In genomic region chr16:67430504-67431076, GRCh38 we compare ENCODE assay signal across 1 cellular context.
TF ChIP-seq lines count a peak whose summit lies in the region.

No MANE protein-coding gene starts in this region.

TF ChIP-seq in HepG2, 621 proteins besides CTCF, POLR2A, EP300 and RAD21 (continued from another document and continues in another):
- TF ChIP-seq, protein P1, sequence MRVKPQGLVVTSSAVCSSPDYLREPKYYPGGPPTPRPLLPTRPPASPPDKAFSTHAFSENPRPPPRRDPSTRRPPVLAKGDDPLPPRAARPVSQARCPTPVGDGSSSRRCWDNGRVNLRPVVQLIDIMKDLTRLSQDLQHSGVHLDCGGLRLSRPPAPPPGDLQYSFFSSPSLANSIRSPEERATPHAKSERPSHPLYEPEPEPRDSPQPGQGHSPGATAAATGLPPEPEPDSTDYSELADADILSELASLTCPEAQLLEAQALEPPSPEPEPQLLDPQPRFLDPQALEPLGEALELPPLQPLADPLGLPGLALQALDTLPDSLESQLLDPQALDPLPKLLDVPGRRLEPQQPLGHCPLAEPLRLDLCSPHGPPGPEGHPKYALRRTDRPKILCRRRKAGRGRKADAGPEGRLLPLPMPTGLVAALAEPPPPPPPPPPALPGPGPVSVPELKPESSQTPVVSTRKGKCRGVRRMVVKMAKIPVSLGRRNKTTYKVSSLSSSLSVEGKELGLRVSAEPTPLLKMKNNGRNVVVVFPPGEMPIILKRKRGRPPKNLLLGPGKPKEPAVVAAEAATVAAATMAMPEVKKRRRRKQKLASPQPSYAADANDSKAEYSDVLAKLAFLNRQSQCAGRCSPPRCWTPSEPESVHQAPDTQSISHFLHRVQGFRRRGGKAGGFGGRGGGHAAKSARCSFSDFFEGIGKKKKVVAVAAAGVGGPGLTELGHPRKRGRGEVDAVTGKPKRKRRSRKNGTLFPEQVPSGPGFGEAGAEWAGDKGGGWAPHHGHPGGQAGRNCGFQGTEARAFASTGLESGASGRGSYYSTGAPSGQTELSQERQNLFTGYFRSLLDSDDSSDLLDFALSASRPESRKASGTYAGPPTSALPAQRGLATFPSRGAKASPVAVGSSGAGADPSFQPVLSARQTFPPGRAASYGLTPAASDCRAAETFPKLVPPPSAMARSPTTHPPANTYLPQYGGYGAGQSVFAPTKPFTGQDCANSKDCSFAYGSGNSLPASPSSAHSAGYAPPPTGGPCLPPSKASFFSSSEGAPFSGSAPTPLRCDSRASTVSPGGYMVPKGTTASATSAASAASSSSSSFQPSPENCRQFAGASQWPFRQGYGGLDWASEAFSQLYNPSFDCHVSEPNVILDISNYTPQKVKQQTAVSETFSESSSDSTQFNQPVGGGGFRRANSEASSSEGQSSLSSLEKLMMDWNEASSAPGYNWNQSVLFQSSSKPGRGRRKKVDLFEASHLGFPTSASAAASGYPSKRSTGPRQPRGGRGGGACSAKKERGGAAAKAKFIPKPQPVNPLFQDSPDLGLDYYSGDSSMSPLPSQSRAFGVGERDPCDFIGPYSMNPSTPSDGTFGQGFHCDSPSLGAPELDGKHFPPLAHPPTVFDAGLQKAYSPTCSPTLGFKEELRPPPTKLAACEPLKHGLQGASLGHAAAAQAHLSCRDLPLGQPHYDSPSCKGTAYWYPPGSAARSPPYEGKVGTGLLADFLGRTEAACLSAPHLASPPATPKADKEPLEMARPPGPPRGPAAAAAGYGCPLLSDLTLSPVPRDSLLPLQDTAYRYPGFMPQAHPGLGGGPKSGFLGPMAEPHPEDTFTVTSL (CRISPR knock-in tag; IDR thresholded peaks at IDR 0.05; ENCODE audit: borderline replicate concordance) = peak; percentile 64; the same call in 1 of the 2 replicates
- TF ChIP-seq ZNF768 (CRISPR knock-in tag; IDR thresholded peaks at IDR 0.05) = peak; percentile 71
- TF ChIP-seq ZNF503 (CRISPR knock-in tag; IDR thresholded peaks at IDR 0.05) = no peak
- TF ChIP-seq GATAD2A (CRISPR knock-in tag; IDR thresholded peaks at IDR 0.05) = no peak
- TF ChIP-seq GLMP (CRISPR knock-in tag; IDR thresholded peaks at IDR 0.05; ENCODE audit: borderline replicate concordance) = no peak
- 0 out of 2 replicates have a peak, but pooled peaks have one; percentile 70 for TF ChIP-seq GLI4 (CRISPR knock-in tag; IDR thresholded peaks at IDR 0.05; ENCODE audit: borderline replicate concordance)
- TF ChIP-seq SRF (IDR thresholded peaks at IDR 0.05; ENCODE audit: low read depth, low read length) = no peak
- no peak for TF ChIP-seq SRSF4 (IDR thresholded peaks at IDR 0.05; ENCODE audit: low read depth, low read length, poor library complexity, severe bottlenecking)
- no peak for TF ChIP-seq JDP2 (CRISPR knock-in tag; IDR thresholded peaks at IDR 0.05; ENCODE audit: borderline replicate concordance)
- peak; percentile 94; the same call in 1 of the 2 replicates for TF ChIP-seq ZFP82 (CRISPR knock-in tag; IDR thresholded peaks at IDR 0.05; ENCODE audit: borderline replicate concordance)
- no peak for TF ChIP-seq ZNF672 (CRISPR knock-in tag; IDR thresholded peaks at IDR 0.05)
- peak; percentile 82; the same call in 1 of the 2 replicates for TF ChIP-seq ETV6 (CRISPR knock-in tag; conservative IDR thresholded peaks at IDR 0.05)
- no peak for TF ChIP-seq FOXJ3 (CRISPR knock-in tag; IDR thresholded peaks at IDR 0.05; ENCODE audit: borderline replicate concordance)
- TF ChIP-seq THAP11 (CRISPR knock-in tag; IDR thresholded peaks at IDR 0.05) = 0 out of 2 replicates have a peak, but pooled peaks have one; percentile 39
- TF ChIP-seq ZNF644 (CRISPR knock-in tag; IDR thresholded peaks at IDR 0.05; ENCODE audit: low read depth) = no peak
- no peak for TF ChIP-seq ZNF10 (CRISPR knock-in tag; IDR thresholded peaks at IDR 0.05; ENCODE audit: borderline replicate concordance, low read depth)
- peak; percentile 95; the same call in 1 of the 2 replicates for TF ChIP-seq CCDC6 (CRISPR knock-in tag; IDR thresholded peaks at IDR 0.05)
- TF ChIP-seq CBX1 (IDR thresholded peaks at IDR 0.05; ENCODE audit: low read depth) = no peak
- TF ChIP-seq ASH2L (IDR thresholded peaks at IDR 0.05; ENCODE audit: insufficient read length, low read depth, low read length) = no peak
- TF ChIP-seq TOPORS (CRISPR knock-in tag; IDR thresholded peaks at IDR 0.05) = peak; percentile 68; the same call in 1 of the 2 replicates
- TF ChIP-seq NR1H2 (CRISPR knock-in tag; IDR thresholded peaks at IDR 0.05; ENCODE audit: borderline replicate concordance, low read depth) = peak; percentile 68; the same call in 1 of the 2 replicates
- TF ChIP-seq ZBTB7A (CRISPR knock-in tag; IDR thresholded peaks at IDR 0.05) = peak; percentile 82
- TF ChIP-seq SMYD3 (CRISPR knock-in tag; IDR thresholded peaks at IDR 0.05) = no peak
- TF ChIP-seq MYNN (CRISPR knock-in tag; IDR thresholded peaks at IDR 0.05; ENCODE audit: low read depth) = no peak; the same call in 1 of the 2 replicates
- TF ChIP-seq, protein P2, sequence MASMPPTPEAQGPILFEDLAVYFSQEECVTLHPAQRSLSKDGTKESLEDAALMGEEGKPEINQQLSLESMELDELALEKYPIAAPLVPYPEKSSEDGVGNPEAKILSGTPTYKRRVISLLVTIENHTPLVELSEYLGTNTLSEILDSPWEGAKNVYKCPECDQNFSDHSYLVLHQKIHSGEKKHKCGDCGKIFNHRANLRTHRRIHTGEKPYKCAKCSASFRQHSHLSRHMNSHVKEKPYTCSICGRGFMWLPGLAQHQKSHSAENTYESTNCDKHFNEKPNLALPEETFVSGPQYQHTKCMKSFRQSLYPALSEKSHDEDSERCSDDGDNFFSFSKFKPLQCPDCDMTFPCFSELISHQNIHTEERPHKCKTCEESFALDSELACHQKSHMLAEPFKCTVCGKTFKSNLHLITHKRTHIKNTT (CRISPR knock-in tag; IDR thresholded peaks at IDR 0.05) = no peak
- peak; percentile 31; the same call in 1 of the 2 replicates for TF ChIP-seq ZNF609 (CRISPR knock-in tag; IDR thresholded peaks at IDR 0.05; ENCODE audit: borderline replicate concordance)
- TF ChIP-seq NFKBIZ (CRISPR knock-in tag; IDR thresholded peaks at IDR 0.05) = no peak
- TF ChIP-seq RARG (CRISPR knock-in tag; IDR thresholded peaks at IDR 0.05; ENCODE audit: low read depth) = no peak
- no peak for TF ChIP-seq ELF3 (CRISPR knock-in tag; IDR thresholded peaks at IDR 0.05)
- peak; percentile 87; the same call in 1 of the 2 replicates for TF ChIP-seq RNF2 (conservative IDR thresholded peaks at IDR 0.05; ENCODE audit: low read depth)
- TF ChIP-seq ZNF674 (CRISPR knock-in tag; IDR thresholded peaks at IDR 0.05; ENCODE audit: low read depth) = 0 out of 2 replicates have a peak, but pooled peaks have one; percentile 64
- TF ChIP-seq, protein P3, sequence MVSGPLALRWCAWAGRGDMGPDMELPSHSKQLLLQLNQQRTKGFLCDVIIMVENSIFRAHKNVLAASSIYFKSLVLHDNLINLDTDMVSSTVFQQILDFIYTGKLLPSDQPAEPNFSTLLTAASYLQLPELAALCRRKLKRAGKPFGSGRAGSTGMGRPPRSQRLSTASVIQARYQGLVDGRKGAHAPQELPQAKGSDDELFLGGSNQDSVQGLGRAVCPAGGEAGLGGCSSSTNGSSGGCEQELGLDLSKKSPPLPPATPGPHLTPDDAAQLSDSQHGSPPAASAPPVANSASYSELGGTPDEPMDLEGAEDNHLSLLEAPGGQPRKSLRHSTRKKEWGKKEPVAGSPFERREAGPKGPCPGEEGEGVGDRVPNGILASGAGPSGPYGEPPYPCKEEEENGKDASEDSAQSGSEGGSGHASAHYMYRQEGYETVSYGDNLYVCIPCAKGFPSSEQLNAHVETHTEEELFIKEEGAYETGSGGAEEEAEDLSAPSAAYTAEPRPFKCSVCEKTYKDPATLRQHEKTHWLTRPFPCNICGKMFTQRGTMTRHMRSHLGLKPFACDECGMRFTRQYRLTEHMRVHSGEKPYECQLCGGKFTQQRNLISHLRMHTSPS (CRISPR knock-in tag; IDR thresholded peaks at IDR 0.05; ENCODE audit: low read depth) = peak; percentile 44
- TF ChIP-seq, protein P4, sequence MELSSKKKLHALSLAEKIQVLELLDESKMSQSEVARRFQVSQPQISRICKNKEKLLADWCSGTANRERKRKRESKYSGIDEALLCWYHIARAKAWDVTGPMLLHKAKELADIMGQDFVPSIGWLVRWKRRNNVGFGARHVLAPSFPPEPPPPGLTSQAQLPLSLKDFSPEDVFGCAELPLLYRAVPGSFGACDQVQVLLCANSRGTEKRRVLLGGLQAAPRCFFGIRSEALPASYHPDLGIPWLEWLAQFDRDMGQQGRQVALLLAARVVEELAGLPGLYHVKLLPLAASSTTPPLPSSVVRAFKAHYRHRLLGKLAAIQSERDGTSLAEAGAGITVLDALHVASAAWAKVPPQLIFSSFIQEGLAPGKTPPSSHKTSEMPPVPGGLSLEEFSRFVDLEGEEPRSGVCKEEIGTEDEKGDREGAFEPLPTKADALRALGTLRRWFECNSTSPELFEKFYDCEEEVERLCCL (CRISPR knock-in tag; IDR thresholded peaks at IDR 0.05; ENCODE audit: borderline replicate concordance) = no peak
- TF ChIP-seq, protein P5, sequence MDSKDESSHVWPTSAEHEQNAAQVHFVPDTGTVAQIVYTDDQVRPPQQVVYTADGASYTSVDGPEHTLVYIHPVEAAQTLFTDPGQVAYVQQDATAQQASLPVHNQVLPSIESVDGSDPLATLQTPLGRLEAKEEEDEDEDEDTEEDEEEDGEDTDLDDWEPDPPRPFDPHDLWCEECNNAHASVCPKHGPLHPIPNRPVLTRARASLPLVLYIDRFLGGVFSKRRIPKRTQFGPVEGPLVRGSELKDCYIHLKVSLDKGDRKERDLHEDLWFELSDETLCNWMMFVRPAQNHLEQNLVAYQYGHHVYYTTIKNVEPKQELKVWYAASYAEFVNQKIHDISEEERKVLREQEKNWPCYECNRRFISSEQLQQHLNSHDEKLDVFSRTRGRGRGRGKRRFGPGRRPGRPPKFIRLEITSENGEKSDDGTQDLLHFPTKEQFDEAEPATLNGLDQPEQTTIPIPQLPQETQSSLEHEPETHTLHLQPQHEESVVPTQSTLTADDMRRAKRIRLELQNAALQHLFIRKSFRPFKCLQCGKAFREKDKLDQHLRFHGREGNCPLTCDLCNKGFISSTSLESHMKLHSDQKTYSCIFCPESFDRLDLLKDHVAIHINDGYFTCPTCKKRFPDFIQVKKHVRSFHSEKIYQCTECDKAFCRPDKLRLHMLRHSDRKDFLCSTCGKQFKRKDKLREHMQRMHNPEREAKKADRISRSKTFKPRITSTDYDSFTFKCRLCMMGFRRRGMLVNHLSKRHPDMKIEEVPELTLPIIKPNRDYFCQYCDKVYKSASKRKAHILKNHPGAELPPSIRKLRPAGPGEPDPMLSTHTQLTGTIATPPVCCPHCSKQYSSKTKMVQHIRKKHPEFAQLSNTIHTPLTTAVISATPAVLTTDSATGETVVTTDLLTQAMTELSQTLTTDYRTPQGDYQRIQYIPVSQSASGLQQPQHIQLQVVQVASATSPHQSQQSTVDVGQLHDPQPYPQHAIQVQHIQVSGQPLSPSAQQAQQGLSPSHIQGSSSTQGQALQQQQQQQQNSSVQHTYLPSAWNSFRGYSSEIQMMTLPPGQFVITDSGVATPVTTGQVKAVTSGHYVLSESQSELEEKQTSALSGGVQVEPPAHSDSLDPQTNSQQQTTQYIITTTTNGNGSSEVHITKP (CRISPR knock-in tag; IDR thresholded peaks at IDR 0.05; ENCODE audit: low read depth) = no peak
- TF ChIP-seq FOXO1 (CRISPR knock-in tag; IDR thresholded peaks at IDR 0.05) = no peak
- 0 out of 2 replicates have a peak, but pooled peaks have one; percentile 6 for TF ChIP-seq RXRB (CRISPR knock-in tag; IDR thresholded peaks at IDR 0.05; ENCODE audit: borderline replicate concordance)
- no peak for TF ChIP-seq NFIC (IDR thresholded peaks at IDR 0.05; ENCODE audit: low read length)
- TF ChIP-seq PHF21A (CRISPR knock-in tag; IDR thresholded peaks at IDR 0.05) = peak; percentile 19; the same call in 1 of the 2 replicates
- no peak for TF ChIP-seq ZSCAN30 (CRISPR knock-in tag; IDR thresholded peaks at IDR 0.05)
